In the genomic region with DNA sequence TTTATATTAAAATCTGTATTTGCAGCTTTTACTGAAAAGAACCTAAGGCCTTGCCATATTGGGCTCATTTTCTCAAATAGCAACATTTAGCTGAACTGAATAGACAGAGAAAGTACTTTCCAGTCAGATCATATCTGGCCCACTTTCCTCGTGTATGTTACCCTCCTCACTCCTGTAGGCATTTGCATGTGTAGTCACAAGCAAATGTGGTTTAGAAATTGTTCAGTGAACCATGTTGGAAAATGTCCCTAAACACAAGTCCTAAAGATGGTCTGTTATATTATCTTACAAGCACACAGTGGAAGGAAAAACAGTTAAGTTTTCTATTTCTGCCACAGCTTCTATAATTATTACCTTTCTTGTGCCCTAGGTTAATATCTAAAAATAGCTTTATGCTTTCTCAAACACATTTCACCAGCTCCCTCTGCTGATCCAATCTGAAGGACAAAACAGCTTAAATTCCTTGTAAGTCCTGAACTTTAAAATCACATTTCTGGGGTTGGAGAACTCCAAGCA, we compare ENCODE assay signal across 8 cellular contexts.
A peak's percentile ranks its signal among the peaks of the same experiment; 100 is the strongest.
DNase-seq lines count a peak whose midpoint lies in the region; ATAC-seq and TF ChIP-seq lines count a peak whose summit lies in the region.

No MANE protein-coding gene starts in this region.

- H3K9ac ChIP-seq in parathyroid adenoma: no peak overlapping the region

- H2AFZ ChIP-seq in parathyroid adenoma: peak overlapping the region; percentile 82

- H3K36me3 Mint-ChIP-seq in activated naive CD8-positive, alpha-beta T cell: peaks cover 4% of the 10 kb centered on the region

- H3K4me3 Mint-ChIP-seq in activated naive CD8-positive, alpha-beta T cell: peak overlapping the region; percentile 85

- no peaks in the 10 kb centered on the region for H3K9me3 ChIP-seq in parathyroid adenoma (ENCODE audit: control insufficient read depth, low read length)

- peak overlapping the region; percentile 91 for H3K27ac Mint-ChIP-seq in activated naive CD8-positive, alpha-beta T cell

- ATAC-seq in GM19025 (IDR thresholded peaks at IDR 0.05; ENCODE audit: low read depth, unreplicated experiment) (peak; percentile 34), HG02798 (IDR thresholded peaks at IDR 0.05; ENCODE audit: poor library complexity, unreplicated experiment) (peak; percentile 35)

- H3K27me3 Mint-ChIP-seq in activated naive CD8-positive, alpha-beta T cell: no peaks in the 10 kb centered on the region

- H3K4me3 ChIP-seq in parathyroid adenoma (ENCODE audit: low read depth, low read length): peak overlapping the region; percentile 70

- H3K9me3 Mint-ChIP-seq in activated naive CD8-positive, alpha-beta T cell (ENCODE audit: low read depth): no peaks in the 10 kb centered on the region

- no peaks in the 10 kb centered on the region for H3K4me1 ChIP-seq in parathyroid adenoma

- no peaks in the 10 kb centered on the region for H3K79me2 ChIP-seq in parathyroid adenoma

- no peaks in the 10 kb centered on the region for H3K36me3 ChIP-seq in parathyroid adenoma (ENCODE audit: control insufficient read depth, insufficient read depth, low read length)

- no peak overlapping the region for H3K4me2 ChIP-seq in parathyroid adenoma (ENCODE audit: low read length)

- H3K27me3 ChIP-seq in parathyroid adenoma (ENCODE audit: control insufficient read depth, insufficient read depth, low read length): no peaks in the 10 kb centered on the region

- peaks cover 22% of the 10 kb centered on the region for H3K4me1 Mint-ChIP-seq in activated naive CD8-positive, alpha-beta T cell (ENCODE audit: low read depth)

- TF ChIP-seq CTCF in parathyroid adenoma (IDR thresholded peaks at IDR 0.05): no peak

- DNase-seq in HCEC 1CT (no peak), islet precursor cell (no peak), NCI-H2227 treated with DMSO at 0.1 percent for 48 hours (lab: John Stamatoyannopoulos, UW) (no peak), HuH-7 (ENCODE audit: low spot score) (no peak)

- H3K27ac ChIP-seq in parathyroid adenoma: no peak overlapping the region
